In genomic region chr11:73386026-73386425, GRCh38 we compare ENCODE assay signal across 8 cellular contexts. TPM values are rescaled to one million over a fixed set of nuclear protein-coding genes. Genes with fewer than 3 reads are reported as not detected.
DNase-seq lines count a peak whose midpoint lies in the region; ATAC-seq, FAIRE-seq and TF ChIP-seq lines count a peak whose summit lies in the region.

No MANE protein-coding gene starts in this region.

- H3K4me3 Mint-ChIP-seq in stimulated activated naive CD8-positive, alpha-beta T cell treated with anti-CD3 and anti-CD28 coated beads, Interleukin-15, amount 100 ng/mL, for 72 hours, result no peak overlapping the region
- peak overlapping the region in 1 of 3 donors; percentile 65 for H3K4me3 Mint-ChIP-seq in T-cell

- H3K9me3 Mint-ChIP-seq in stimulated activated naive CD8-positive, alpha-beta T cell treated with anti-CD3 and anti-CD28 coated beads, Interleukin-15, amount 100 ng/mL, for 72 hours, result no peaks in the 10 kb centered on the region
- no peaks in the 10 kb centered on the region for H3K9me3 Mint-ChIP-seq in T-cell

- CTCF ChIA-PET in T-cell (lab: Charles Lee), result no interaction called here

- no peak for TF ChIP-seq POLR2A in H54 (IDR thresholded peaks at IDR 0.05; ENCODE audit: low read depth, low read length)

- peaks cover 2% of the 10 kb centered on the region for H3K36me3 Mint-ChIP-seq in T-cell

- ATAC-seq in stimulated activated naive CD8-positive, alpha-beta T cell treated with anti-CD3 and anti-CD28 coated beads, Interleukin-15, Interleukin-2, amounts not matched to agents 100 U/mL and 50 U/mL, for 24 hours, result peak; percentile 11
- no peak for ATAC-seq in stimulated activated naive CD8-positive, alpha-beta T cell treated with anti-CD3 and anti-CD28 coated beads, Interleukin-15, amount 100 ng/mL, for 72 hours
- no peak for ATAC-seq in T-cell (replicated peaks in 1 of 4)

- peaks cover 87% of the 10 kb centered on the region for H3K4me1 Mint-ChIP-seq in stimulated activated naive CD8-positive, alpha-beta T cell treated with anti-CD3 and anti-CD28 coated beads, Interleukin-15, amount 100 ng/mL, for 72 hours
- H3K4me1 Mint-ChIP-seq in T-cell, result peaks cover 63 to 71% (median 70%) of the 10 kb centered on the region in 3 donors

- FAIRE-seq in H54 (lab: Jason Lieb, UNC), result no peak

- no peaks in the 10 kb centered on the region for H3K27me3 Mint-ChIP-seq in stimulated activated naive CD8-positive, alpha-beta T cell treated with anti-CD3 and anti-CD28 coated beads, Interleukin-15, amount 100 ng/mL, for 72 hours
- no peaks in the 10 kb centered on the region for H3K27me3 Mint-ChIP-seq in T-cell

- DNase-seq in stimulated activated naive CD8-positive, alpha-beta T cell treated with anti-CD3 and anti-CD28 coated beads, Interleukin-15, Interleukin-2, amounts not matched to agents 100 U/mL and 50 U/mL, for 24 hours, result no peak
- no peak for DNase-seq in stimulated activated naive CD8-positive, alpha-beta T cell treated with anti-CD3 and anti-CD28 coated beads, Interleukin-15, amount 100 ng/mL, for 72 hours
- DNase-seq in T-cell, result peak in 1 of 34 experiments; percentile 37
- peak; percentile 53 for DNase-seq in left kidney (ENCODE audit: low read depth, low spot score)
- no peak for DNase-seq in H54 (ENCODE audit: insufficient read length, low spot score)
- DNase-seq in SK-N-DZ (ENCODE audit: low spot score), result no peak
- no peak for DNase-seq in D341Med (ENCODE audit: low spot score)
- no peak for DNase-seq in kidney tubule cell (ENCODE audit: low spot score)

- POLR2A ChIA-PET in T-cell (lab: Charles Lee), result no interaction called here

- peak overlapping the region in 1 of 2 donors; percentile 85 for H3K27ac Mint-ChIP-seq in stimulated activated naive CD8-positive, alpha-beta T cell treated with anti-CD3 and anti-CD28 coated beads, Interleukin-15, amount 100 ng/mL, for 72 hours
- H3K27ac Mint-ChIP-seq in T-cell, result peak overlapping the region; percentile 78 to 82

RNA-seq across cellular contexts. Expression of gene RELT, which starts 9.8 kb away (rescaled TPM):
- total RNA-seq in T-cell, result 100 to 1,000 TPM in 1 of 5 donors, 10 to 100 TPM in 4; 15.6 to 113 (median 19.9) TPM
- 14.9 and 15.9 TPM in 2 replicates for polyA plus RNA-seq in SK-N-DZ (2014; cell fraction: cytosol; rRNA removed)
- 39.1 and 40.6 TPM in 2 replicates for polyA plus RNA-seq in SK-N-DZ (2014; cell fraction: nucleus; rRNA removed)
